Comparison of ENCODE assay signal across 2 cellular contexts in the genomic region with DNA sequence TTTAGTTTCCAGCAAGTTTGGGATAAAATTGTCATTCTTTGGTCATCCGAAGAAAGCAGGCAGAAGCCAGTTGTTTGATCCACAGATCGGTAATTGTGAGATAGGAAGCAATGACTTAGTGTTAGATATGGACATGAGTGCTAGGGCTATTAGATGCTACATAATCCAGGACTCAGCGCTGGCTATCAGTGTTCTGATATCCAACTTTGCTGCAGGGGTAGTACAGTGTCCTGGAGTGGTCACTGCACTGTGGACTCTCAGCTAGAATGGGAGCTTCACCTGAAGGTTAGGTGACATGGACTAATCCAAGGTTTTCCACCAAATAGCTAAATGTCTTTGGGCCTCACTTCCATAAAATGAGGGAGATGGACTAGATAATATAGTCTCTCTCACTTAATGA.
TF ChIP-seq lines count a peak whose summit lies in the region.

No MANE protein-coding gene starts in this region.

TF ChIP-seq in SK-N-SH, 30 proteins besides CTCF, POLR2A, EP300 and RAD21 (continued from another document):
- TF ChIP-seq, protein P1, sequence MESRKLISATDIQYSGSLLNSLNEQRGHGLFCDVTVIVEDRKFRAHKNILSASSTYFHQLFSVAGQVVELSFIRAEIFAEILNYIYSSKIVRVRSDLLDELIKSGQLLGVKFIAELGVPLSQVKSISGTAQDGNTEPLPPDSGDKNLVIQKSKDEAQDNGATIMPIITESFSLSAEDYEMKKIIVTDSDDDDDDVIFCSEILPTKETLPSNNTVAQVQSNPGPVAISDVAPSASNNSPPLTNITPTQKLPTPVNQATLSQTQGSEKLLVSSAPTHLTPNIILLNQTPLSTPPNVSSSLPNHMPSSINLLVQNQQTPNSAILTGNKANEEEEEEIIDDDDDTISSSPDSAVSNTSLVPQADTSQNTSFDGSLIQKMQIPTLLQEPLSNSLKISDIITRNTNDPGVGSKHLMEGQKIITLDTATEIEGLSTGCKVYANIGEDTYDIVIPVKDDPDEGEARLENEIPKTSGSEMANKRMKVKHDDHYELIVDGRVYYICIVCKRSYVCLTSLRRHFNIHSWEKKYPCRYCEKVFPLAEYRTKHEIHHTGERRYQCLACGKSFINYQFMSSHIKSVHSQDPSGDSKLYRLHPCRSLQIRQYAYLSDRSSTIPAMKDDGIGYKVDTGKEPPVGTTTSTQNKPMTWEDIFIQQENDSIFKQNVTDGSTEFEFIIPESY (IDR thresholded peaks at IDR 0.05; ENCODE audit: borderline replicate concordance, low read depth) = no peak
- no peak for TF ChIP-seq RFX5 (IDR thresholded peaks at IDR 0.05; ENCODE audit: low read length)
- no peak for TF ChIP-seq EZH2phosphoT487 (IDR thresholded peaks at IDR 0.05; ENCODE audit: borderline replicate concordance, low read depth)
- no peak for TF ChIP-seq GABPA (IDR thresholded peaks at IDR 0.05; ENCODE audit: low read depth)
- no peak for TF ChIP-seq MXI1 (IDR thresholded peaks at IDR 0.05; ENCODE audit: low read depth, low read length)
- TF ChIP-seq, protein P2, sequence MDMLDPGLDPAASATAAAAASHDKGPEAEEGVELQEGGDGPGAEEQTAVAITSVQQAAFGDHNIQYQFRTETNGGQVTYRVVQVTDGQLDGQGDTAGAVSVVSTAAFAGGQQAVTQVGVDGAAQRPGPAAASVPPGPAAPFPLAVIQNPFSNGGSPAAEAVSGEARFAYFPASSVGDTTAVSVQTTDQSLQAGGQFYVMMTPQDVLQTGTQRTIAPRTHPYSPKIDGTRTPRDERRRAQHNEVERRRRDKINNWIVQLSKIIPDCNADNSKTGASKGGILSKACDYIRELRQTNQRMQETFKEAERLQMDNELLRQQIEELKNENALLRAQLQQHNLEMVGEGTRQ (IDR thresholded peaks at IDR 0.05; ENCODE audit: borderline replicate concordance, low read depth, low read length) = no peak
- TF ChIP-seq YY1 (IDR thresholded peaks at IDR 0.05; ENCODE audit: low read depth) = no peak
- no peak for TF ChIP-seq TAF1 (IDR thresholded peaks at IDR 0.05; ENCODE audit: borderline replicate concordance, low read depth, low read length)
- no peak for TF ChIP-seq SMC3 (IDR thresholded peaks at IDR 0.05; ENCODE audit: low read depth, low read length)
- TF ChIP-seq, protein P3, sequence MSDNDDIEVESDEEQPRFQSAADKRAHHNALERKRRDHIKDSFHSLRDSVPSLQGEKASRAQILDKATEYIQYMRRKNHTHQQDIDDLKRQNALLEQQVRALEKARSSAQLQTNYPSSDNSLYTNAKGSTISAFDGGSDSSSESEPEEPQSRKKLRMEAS (IDR thresholded peaks at IDR 0.05; ENCODE audit: low read depth) = no peak
- no peak for TF ChIP-seq FOSL2 (IDR thresholded peaks at IDR 0.05; ENCODE audit: borderline replicate concordance, low read depth)

TF ChIP-seq in SK-N-SH treated with all-trans-retinoic acid at 6 μM for 48 hours, 23 proteins besides CTCF, POLR2A, EP300 and RAD21 (continued from another document):
- TF ChIP-seq ZNF8 (CRISPR knock-in tag; IDR thresholded peaks at IDR 0.05) (no peak), TCF4 (CRISPR knock-in tag; IDR thresholded peaks at IDR 0.05; ENCODE audit: borderline replicate concordance) (no peak), OSR1 (CRISPR knock-in tag; IDR thresholded peaks at IDR 0.05) (no peak), ZFP30 (CRISPR knock-in tag; IDR thresholded peaks at IDR 0.05) (no peak), BACH2 (CRISPR knock-in tag; IDR thresholded peaks at IDR 0.05; ENCODE audit: borderline replicate concordance) (no peak), ZFP3 (CRISPR knock-in tag; IDR thresholded peaks at IDR 0.05) (no peak), ZC3H10 (CRISPR knock-in tag; IDR thresholded peaks at IDR 0.05) (no peak), CSDC2 (CRISPR knock-in tag; IDR thresholded peaks at IDR 0.05) (no peak)
- TF ChIP-seq, protein P4, sequence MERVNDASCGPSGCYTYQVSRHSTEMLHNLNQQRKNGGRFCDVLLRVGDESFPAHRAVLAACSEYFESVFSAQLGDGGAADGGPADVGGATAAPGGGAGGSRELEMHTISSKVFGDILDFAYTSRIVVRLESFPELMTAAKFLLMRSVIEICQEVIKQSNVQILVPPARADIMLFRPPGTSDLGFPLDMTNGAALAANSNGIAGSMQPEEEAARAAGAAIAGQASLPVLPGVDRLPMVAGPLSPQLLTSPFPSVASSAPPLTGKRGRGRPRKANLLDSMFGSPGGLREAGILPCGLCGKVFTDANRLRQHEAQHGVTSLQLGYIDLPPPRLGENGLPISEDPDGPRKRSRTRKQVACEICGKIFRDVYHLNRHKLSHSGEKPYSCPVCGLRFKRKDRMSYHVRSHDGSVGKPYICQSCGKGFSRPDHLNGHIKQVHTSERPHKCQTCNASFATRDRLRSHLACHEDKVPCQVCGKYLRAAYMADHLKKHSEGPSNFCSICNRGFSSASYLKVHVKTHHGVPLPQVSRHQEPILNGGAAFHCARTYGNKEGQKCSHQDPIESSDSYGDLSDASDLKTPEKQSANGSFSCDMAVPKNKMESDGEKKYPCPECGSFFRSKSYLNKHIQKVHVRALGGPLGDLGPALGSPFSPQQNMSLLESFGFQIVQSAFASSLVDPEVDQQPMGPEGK (CRISPR knock-in tag; IDR thresholded peaks at IDR 0.05; ENCODE audit: borderline replicate concordance) = no peak
- TF ChIP-seq, protein P5, sequence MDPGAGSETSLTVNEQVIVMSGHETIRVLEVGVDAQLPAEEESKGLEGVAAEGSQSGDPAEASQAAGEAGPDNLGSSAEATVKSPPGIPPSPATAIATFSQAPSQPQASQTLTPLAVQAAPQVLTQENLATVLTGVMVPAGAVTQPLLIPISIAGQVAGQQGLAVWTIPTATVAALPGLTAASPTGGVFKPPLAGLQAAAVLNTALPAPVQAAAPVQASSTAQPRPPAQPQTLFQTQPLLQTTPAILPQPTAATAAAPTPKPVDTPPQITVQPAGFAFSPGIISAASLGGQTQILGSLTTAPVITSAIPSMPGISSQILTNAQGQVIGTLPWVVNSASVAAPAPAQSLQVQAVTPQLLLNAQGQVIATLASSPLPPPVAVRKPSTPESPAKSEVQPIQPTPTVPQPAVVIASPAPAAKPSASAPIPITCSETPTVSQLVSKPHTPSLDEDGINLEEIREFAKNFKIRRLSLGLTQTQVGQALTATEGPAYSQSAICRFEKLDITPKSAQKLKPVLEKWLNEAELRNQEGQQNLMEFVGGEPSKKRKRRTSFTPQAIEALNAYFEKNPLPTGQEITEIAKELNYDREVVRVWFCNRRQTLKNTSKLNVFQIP (CRISPR knock-in tag; IDR thresholded peaks at IDR 0.05; ENCODE audit: borderline replicate concordance, low read depth) = no peak
